In the genomic region with DNA sequence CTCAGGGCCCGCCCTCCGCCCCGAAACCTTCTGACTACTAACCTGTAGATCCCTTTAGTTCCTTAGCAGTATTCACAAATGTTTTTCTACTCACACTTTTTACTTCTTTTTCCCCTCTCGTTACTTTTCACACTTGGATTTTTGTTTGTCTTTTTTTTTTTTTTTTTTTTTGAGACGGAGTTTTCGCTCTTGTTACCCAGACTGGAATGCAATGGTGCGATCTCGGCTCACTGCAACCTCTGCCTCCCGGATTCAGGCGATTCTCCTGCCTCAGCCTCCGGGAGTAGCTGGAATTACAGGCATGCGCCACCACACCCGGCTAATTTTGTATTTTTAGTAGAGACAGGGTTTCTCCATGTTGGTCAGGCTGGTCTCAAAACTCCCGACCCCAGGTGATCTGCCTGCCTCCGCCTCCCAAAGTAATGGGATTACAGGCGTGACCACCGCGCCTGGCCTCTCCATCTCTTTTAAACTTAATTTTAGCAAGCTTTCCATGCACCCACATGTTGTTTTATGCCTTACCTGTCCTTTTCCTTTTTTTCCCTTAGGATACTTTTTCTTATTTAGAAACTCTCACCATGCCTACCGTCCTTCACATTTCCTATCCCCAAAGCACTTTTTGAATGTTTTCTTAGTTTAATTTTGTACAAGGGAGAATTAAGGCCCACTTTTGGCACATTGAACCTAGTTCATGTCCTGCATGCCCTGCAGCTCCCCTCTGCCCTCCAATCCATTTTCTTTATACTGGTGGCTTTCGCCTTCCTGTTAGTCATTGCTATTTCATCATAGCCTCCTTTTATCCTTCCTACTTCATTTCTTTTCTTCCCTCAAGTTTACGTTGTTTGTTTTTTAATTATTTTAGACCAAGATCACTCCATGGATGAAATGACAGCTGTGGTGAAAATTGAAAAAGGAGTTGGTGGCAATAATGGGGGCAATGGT, we compare ENCODE assay signal across 7 cellular contexts. TPM values are rescaled to one million over a fixed set of nuclear protein-coding genes. Genes with fewer than 3 reads are reported as not detected.
A peak's percentile ranks its signal among the peaks of the same experiment; 100 is the strongest.
DNase-seq lines count a peak whose midpoint lies in the region; ATAC-seq and TF ChIP-seq lines count a peak whose summit lies in the region.

No MANE protein-coding gene starts in this region.

- RAD21 ChIA-PET in HCT116 (lab: Charles Lee; ENCODE audit: low non-redundant PET in 1 of 2, low total read pairs in 2 of 2, uncharacterized antibody in 2 of 2, unreplicated experiment in 2 of 2) = interaction anchor here (0.6 to 2.0 kb wide), 3 partner anchors 15 to 29 kb away, joined by 3 to 11 read pairs (median 6); no protein-coding TSS in a partner anchor

- CTCF ChIA-PET in HCT116 (lab: Charles Lee) = interaction anchor here (0.6 to 6.9 kb wide), 13 partner anchors 9 to 60 kb away, joined by 3 to 99 read pairs (median 4); partner anchors contain the start of gene AAAS

- 1 to 5% methylated on average over 20 to 21 of the region's 21 CpGs for WGBS in esophagus squamous epithelium, 2 donors

- peaks cover 18 to 28% of the 10 kb centered on the region in 2 experiments for H3K36me3 ChIP-seq in HCT116 (ENCODE audit: control insufficient read depth in 1 of 2, insufficient read depth in 2 of 2, low read length in 2 of 2)
- H3K36me3 ChIP-seq in esophagus squamous epithelium = peaks cover 0 to 45% (median 13%) of the 10 kb centered on the region in 3 donors
- H3K36me3 ChIP-seq in parathyroid adenoma (ENCODE audit: control insufficient read depth, insufficient read depth, low read length) = no peaks in the 10 kb centered on the region

- no peaks in the 10 kb centered on the region for H4K20me1 ChIP-seq in HCT116 (ENCODE audit: insufficient read depth)

- no peak for TF ChIP-seq RAD21 in HCT116 (IDR thresholded peaks at IDR 0.05; ENCODE audit: low read depth)

- no peak for TF ChIP-seq CTCF in HCT116 (IDR thresholded peaks at IDR 0.05 in 2 of 3, conservative IDR thresholded peaks at IDR 0.05 in 1 of 3; ENCODE audit: borderline replicate concordance in 1 of 3, insufficient read depth in 1 of 3, low read depth in 2 of 3, low read length in 2 of 3)
- TF ChIP-seq CTCF in esophagus squamous epithelium (IDR thresholded peaks at IDR 0.05) = no peak
- TF ChIP-seq CTCF in parathyroid adenoma (IDR thresholded peaks at IDR 0.05) = no peak

- no peaks in the 10 kb centered on the region for H3K9me2 ChIP-seq in HCT116 (ENCODE audit: insufficient read depth)

- intact Hi-C loops in HCT116 (cut with micrococcal nuclease) (loop anchor here (2.0 to 5.0 kb wide), 3 partner anchors 40 to 71 kb away; partner anchors contain the start of gene PCBP2), esophagus squamous epithelium (cut with DNase I) (no loop called here)

- peak overlapping the region; percentile 74 for H3K27ac ChIP-seq in HCT116 (ENCODE audit: low read depth, low read length)
- H3K27ac ChIP-seq in esophagus squamous epithelium = peak overlapping the region; percentile 92 to 100 (median 100)
- peak overlapping the region; percentile 42 for H3K27ac ChIP-seq in parathyroid adenoma

- H3K4me2 ChIP-seq in HCT116 (ENCODE audit: low read length) = peak overlapping the region; percentile 73
- H3K4me2 ChIP-seq in parathyroid adenoma (ENCODE audit: low read length) = peak overlapping the region; percentile 71

- no TSS peak for BruUV-seq in HCT116 (replicated peaks; lab: Mats Ljungman, UMichigan)

- H3K27me3 ChIP-seq in HCT116 (ENCODE audit: insufficient read depth, low read length) (no peaks in the 10 kb centered on the region), esophagus squamous epithelium (no peaks in the 10 kb centered on the region), parathyroid adenoma (ENCODE audit: control insufficient read depth, insufficient read depth, low read length) (no peaks in the 10 kb centered on the region)

- POLR2A ChIA-PET in HCT116 (lab: Charles Lee) = interaction anchor here (0.7 to 2.2 kb wide), 4 partner anchors 29 to 60 kb away, joined by 3 to 9 read pairs (median 4); partner anchors contain the start of genes AAAS and PRR13

- DNase-seq in HCT116 (ENCODE audit: low read depth, low spot score) (no peak), SIG-M5 treated with dmso at 0.1 percent for 504 hours (lab: John Stamatoyannopoulos, UW; ENCODE audit: unreplicated experiment) (peak; percentile 77), esophagus squamous epithelium (lab: John Stamatoyannopoulos, UW) (no peak), 8988T (no peak), NCI-H146 treated with DMSO at 0.1 percent for 48 hours (lab: John Stamatoyannopoulos, UW; ENCODE audit: unreplicated experiment) (no peak)

- peak overlapping the region; percentile 81 for H3K9ac ChIP-seq in HCT116 (ENCODE audit: low read length)
- H3K9ac ChIP-seq in parathyroid adenoma = no peak overlapping the region

- H3K4me1 ChIP-seq in HCT116 (ENCODE audit: control insufficient read depth in 1 of 2, insufficient read depth in 2 of 2, low read length in 2 of 2) (peaks cover 24 to 42% of the 10 kb centered on the region in 2 experiments), esophagus squamous epithelium (peaks cover 47 to 66% (median 53%) of the 10 kb centered on the region in 3 donors), parathyroid adenoma (peaks cover 14% of the 10 kb centered on the region)

- TF ChIP-seq POLR2A in HCT116 (IDR thresholded peaks at IDR 0.05; ENCODE audit: borderline replicate concordance, extremely low read depth, insufficient read depth, insufficient read length) (no peak), esophagus squamous epithelium (IDR thresholded peaks at IDR 0.05) (no peak)

- H3K9me3 ChIP-seq in HCT116 (ENCODE audit: control insufficient read depth in 1 of 2, insufficient read depth in 1 of 2, low read depth in 1 of 2, low read length in 2 of 2) (no peaks in the 10 kb centered on the region), esophagus squamous epithelium (no peaks in the 10 kb centered on the region), parathyroid adenoma (ENCODE audit: control insufficient read depth, low read length) (no peaks in the 10 kb centered on the region)

- H2AFZ ChIP-seq in HCT116 (ENCODE audit: low read depth, low read length, poor library complexity, severe bottlenecking) (no peak overlapping the region), parathyroid adenoma (peak overlapping the region; percentile 53)

- H3K79me2 ChIP-seq in HCT116 (ENCODE audit: insufficient read depth, low read length) = peaks cover 45% of the 10 kb centered on the region
- H3K79me2 ChIP-seq in parathyroid adenoma = peaks cover 23% of the 10 kb centered on the region

- ATAC-seq in HCT116 (no peak), HG03196 (IDR thresholded peaks at IDR 0.05; ENCODE audit: unreplicated experiment) (no peak)

- H3K4me3 ChIP-seq in HCT116 (replicated peaks in 1 of 2; ENCODE audit: low read depth in 1 of 2, low read length in 2 of 2) = peak overlapping the region; percentile 59 to 67
- peak overlapping the region; percentile 57 to 89 (median 73) for H3K4me3 ChIP-seq in esophagus squamous epithelium
- H3K4me3 ChIP-seq in parathyroid adenoma (ENCODE audit: low read depth, low read length) = peak overlapping the region; percentile 66

TF ChIP-seq in HCT116, 20 proteins besides CTCF, POLR2A, EP300 and RAD21:
- TF ChIP-seq SP1 (IDR thresholded peaks at IDR 0.05; ENCODE audit: low read depth) (no peak), POLR2AphosphoS5 (IDR thresholded peaks at IDR 0.05; ENCODE audit: low read depth, low read length) (peak; percentile 54; the same call in 1 of the 2 replicates)

RNA-seq across cellular contexts. Expression of gene SP1, which starts 1.1 kb away (rescaled TPM):
- total RNA-seq in HCT116 (2021; ENCODE audit: unreplicated experiment) (96.8 TPM), esophagus squamous epithelium (10 to 100 TPM; 58.2 to 78.4 (median 62.0) TPM)
- 46.2 and 50.1 TPM in 2 replicates for polyA plus RNA-seq in HCT116 (2012)

RNA-seq across cellular contexts. Expression of gene AMHR2, which starts 42.6 kb away (rescaled TPM):
- total RNA-seq in HCT116 (2021; ENCODE audit: unreplicated experiment) (not detected), esophagus squamous epithelium (under 1 TPM in 1 of 4 donors, not detected in 3; 0.76 TPM)
- 0.05 TPM in 1 of 2 replicates, not detected in the other for polyA plus RNA-seq in HCT116 (2012)

RNA-seq across cellular contexts. Expression of gene SP7, which starts 44.9 kb away (rescaled TPM):
- not detected for total RNA-seq in HCT116 (2021; ENCODE audit: unreplicated experiment)
- 0.02 and 0.04 TPM in 2 replicates for polyA plus RNA-seq in HCT116 (2012)
- total RNA-seq in esophagus squamous epithelium = not detected

RNA-seq across cellular contexts. Expression of gene AAAS, which starts 59.7 kb away (rescaled TPM):
- 87.9 TPM for total RNA-seq in HCT116 (2021; ENCODE audit: unreplicated experiment)
- polyA plus RNA-seq in HCT116 (2012) = 64.1 and 77.3 TPM in 2 replicates
- total RNA-seq in esophagus squamous epithelium = 10 to 100 TPM; 29.4 to 33.9 (median 30.0) TPM

Comparison
In these comparisons a context has a peak if more than half of its experiments do, and no peak if none do; other contexts are left out.
1. H3K27ac ChIP-seq: peak in every context shown above with its lines; median percentile 100 in esophagus squamous epithelium; 74 in HCT116; 42 in parathyroid adenoma.